34 cellular contexts compared by ENCODE assay signal in the genomic region with DNA sequence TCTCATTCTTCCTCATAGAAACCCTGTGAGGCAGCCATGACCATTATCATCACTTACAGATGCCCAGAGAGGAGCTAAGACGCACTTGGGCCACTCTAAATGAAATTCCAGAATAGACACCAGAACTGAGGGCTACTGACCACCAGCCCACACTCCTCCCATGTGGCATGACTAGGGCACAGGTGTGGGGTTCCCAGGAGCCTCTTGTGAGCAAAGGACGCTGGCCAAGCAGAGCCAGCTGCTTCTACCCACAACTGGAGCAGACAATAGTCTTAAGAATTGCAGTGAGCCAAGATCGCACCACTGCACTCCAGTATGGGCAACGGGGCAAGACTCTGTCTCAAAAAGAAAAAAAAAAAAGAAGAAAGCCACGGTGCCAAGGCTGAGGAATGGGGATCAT. TPM values are rescaled to one million over a fixed set of nuclear protein-coding genes. Genes with fewer than 3 reads are reported as not detected.
"Had no signal": no experiment of that assay in that cellular context is flagged by ENCODE, and none has a peak within 500 bp of the region (broad histone marks: within the 10 kb centered on the region; RNA-seq: fewer than 3 reads in every experiment).

No MANE protein-coding gene starts in this region.

- H3K27me3 Mint-ChIP-seq: activated CD4-positive, alpha-beta memory T cell treated with anti-CD3 and anti-CD28 coated beads, Interleukin-2, amount 10 ng/mL, durations not matched to agents 7 days and 5 days; activated CD8-positive, alpha-beta memory T cell treated with anti-CD3 and anti-CD28 coated beads, Interleukin-2, amount 10 ng/mL, durations not matched to agents 7 days and 5 days had no signal

- H3K4me1 Mint-ChIP-seq: activated CD8-positive, alpha-beta memory T cell treated with anti-CD3 and anti-CD28 coated beads, Interleukin-2, amount 10 ng/mL, durations not matched to agents 7 days and 5 days had no signal

- H3K4me3 Mint-ChIP-seq: activated CD4-positive, alpha-beta memory T cell treated with anti-CD3 and anti-CD28 coated beads, Interleukin-2, amount 10 ng/mL, durations not matched to agents 7 days and 5 days; activated CD8-positive, alpha-beta memory T cell treated with anti-CD3 and anti-CD28 coated beads, Interleukin-2, amount 10 ng/mL, durations not matched to agents 7 days and 5 days had no signal

- H3K9me3 Mint-ChIP-seq: activated CD4-positive, alpha-beta memory T cell treated with anti-CD3 and anti-CD28 coated beads, Interleukin-2, amount 10 ng/mL, durations not matched to agents 7 days and 5 days; activated naive CD4-positive, alpha-beta T cell treated with anti-CD3 and anti-CD28 coated beads, Interleukin-2, amount 50 U/mL, for 72 hours had no signal

- H3K27ac ChIP-seq: SJCRH30, SK-N-MC, WERI-Rb-1 had no signal

- H3K27ac Mint-ChIP-seq: activated CD4-positive, alpha-beta memory T cell treated with anti-CD3 and anti-CD28 coated beads, Interleukin-2, amount 10 ng/mL, durations not matched to agents 7 days and 5 days; activated CD8-positive, alpha-beta memory T cell treated with anti-CD3 and anti-CD28 coated beads, Interleukin-2, amount 10 ng/mL, durations not matched to agents 7 days and 5 days; activated naive CD4-positive, alpha-beta T cell treated with anti-CD3 and anti-CD28 coated beads, Interleukin-2, amount 50 U/mL, for 72 hours had no signal

- H3K9me3 ChIP-seq: MG63, SJCRH30 had no signal

- DNase-seq: activated CD4-positive, alpha-beta memory T cell treated with anti-CD3 and anti-CD28 coated beads, Interleukin-2, amount 10 ng/mL, durations not matched to agents 7 days and 5 days; activated CD4-positive, alpha-beta T cell treated with anti-CD3 and anti-CD28 coated beads for 1 hour; activated CD4-positive, alpha-beta T cell treated with anti-CD3 and anti-CD28 coated beads for 48 hours; activated CD4-positive, CD25-positive, alpha-beta regulatory T cell; activated CD8-positive, alpha-beta memory T cell treated with anti-CD3 and anti-CD28 coated beads for 24 hours; activated CD8-positive, alpha-beta memory T cell treated with anti-CD3 and anti-CD28 coated beads, Interleukin-2, amount 10 ng/mL, durations not matched to agents 7 days and 5 days; activated CD8-positive, alpha-beta memory T cell treated with anti-CD3 and anti-CD28 coated beads, Interleukin-2, amount 50 U/mL, for 48 hours; activated effector memory CD4-positive, alpha-beta T cell treated with anti-CD3 and anti-CD28 coated beads, Interleukin-2, amount 50 U/mL, for 16 hours; activated naive CD4-positive, alpha-beta T cell; activated T-cell treated with anti-CD3 and anti-CD28 coated beads, Interleukin-2, amount 50 U/mL, for 48 hours; amniotic stem cell; aorta; Kasumi-1; KG1; MG63; NCI-H1048; NCI-H1105 treated with DMSO at 0.1 percent for 48 hours; NCI-H1436; NCI-H1694; NCI-H1930; NCI-H2081 treated with DMSO at 0.1 percent for 48 hours; NCI-H345; NCI-H524 treated with DMSO at 0.1 percent for 48 hours; SHP77; SJCRH30; T1000; WERI-Rb-1 had no signal

- ATAC-seq: activated CD8-positive, alpha-beta memory T cell treated with anti-CD3 and anti-CD28 coated beads, Interleukin-2, amount 10 ng/mL, durations not matched to agents 7 days and 5 days; activated naive CD4-positive, alpha-beta T cell treated with anti-CD3 and anti-CD28 coated beads, Interleukin-2, amount 50 U/mL, for 72 hours; Panc1 had no signal

- H3K4me3 ChIP-seq: MG63, SJCRH30, SK-N-MC had no signal

- H3K4me1 ChIP-seq: SJCRH30 had no signal

- H3K27me3 ChIP-seq: MG63, SJCRH30 had no signal

RNA-seq across cellular contexts. Expression of a gene that starts 51.9 kb away (rescaled TPM):
- total RNA-seq: activated CD4-positive, alpha-beta memory T cell treated with anti-CD3 and anti-CD28 coated beads, Interleukin-2, amount 10 ng/mL, durations not matched to agents 7 days and 5 days; activated CD8-positive, alpha-beta memory T cell treated with anti-CD3 and anti-CD28 coated beads, Interleukin-2, amount 10 ng/mL, durations not matched to agents 7 days and 5 days; activated naive CD4-positive, alpha-beta T cell treated with anti-CD3 and anti-CD28 coated beads, Interleukin-2, amount 50 U/mL, for 72 hours; aorta; NCI-H460; RPMI7951; SJCRH30; T-helper 1 cell treated with Interleukin-12 subunit alpha and Interleukin-12 subunit beta and Interleukin-4 antibody, amounts not matched to agents 30 ng/mL and 1 ng/mL, for 36 hours; T-helper 2 cell treated with Interferon-gamma antibody and Interleukin-4, amounts not matched to agents 100 ng/mL and 5 ng/mL, for 36 hours had no signal
- polyA plus RNA-seq: aorta had no signal
